ENCODE assay signal across 1 cellular context in the genomic region with DNA sequence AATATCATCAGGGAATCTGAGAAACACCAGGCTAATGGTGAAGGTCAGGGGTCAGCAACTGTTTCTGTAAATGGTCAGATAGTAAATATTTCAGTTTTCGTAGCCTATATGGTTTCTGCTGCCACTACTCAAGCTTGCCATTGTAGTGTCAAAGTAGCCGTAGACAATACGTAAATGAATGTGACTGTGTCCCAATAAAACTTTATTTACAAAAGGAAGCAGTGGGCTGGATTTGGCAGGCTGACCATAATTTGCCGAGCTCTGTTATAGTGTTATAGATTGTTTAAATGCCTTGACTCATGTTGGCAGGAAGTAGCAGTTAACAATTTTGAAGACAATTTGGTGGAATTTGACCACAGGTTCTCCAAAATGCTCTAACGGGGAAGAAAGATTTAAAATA.
TF ChIP-seq lines count a peak whose summit lies in the region.

No MANE protein-coding gene starts in this region.

TF ChIP-seq in GM23338, 12 proteins besides CTCF, POLR2A, EP300 and RAD21 (continued from another document):
- TF ChIP-seq REST (IDR thresholded peaks at IDR 0.05; ENCODE audit: unreplicated experiment), result no peak
- no peak for TF ChIP-seq CREB1 (CRISPR knock-in tag; IDR thresholded peaks at IDR 0.05; ENCODE audit: low read depth)
- TF ChIP-seq ZNF462 (CRISPR knock-in tag; IDR thresholded peaks at IDR 0.05), result no peak
- TF ChIP-seq STAT1 (IDR thresholded peaks at IDR 0.05; ENCODE audit: unreplicated experiment), result no peak
- TF ChIP-seq JUNB (IDR thresholded peaks at IDR 0.05; ENCODE audit: unreplicated experiment), result no peak
- no peak for TF ChIP-seq NANOG (IDR thresholded peaks at IDR 0.05; ENCODE audit: borderline replicate concordance)
- TF ChIP-seq ETS1 (IDR thresholded peaks at IDR 0.05), result no peak
- TF ChIP-seq POLR2AphosphoS5 (IDR thresholded peaks at IDR 0.05; ENCODE audit: low read depth), result no peak
